Comparison of ENCODE assay signal across 8 cellular contexts in genomic region chr13:87669379-87669978, GRCh38. TPM values are rescaled to one million over a fixed set of nuclear protein-coding genes. Genes with fewer than 3 reads are reported as not detected.
A peak's percentile ranks its signal among the peaks of the same experiment; 100 is the strongest.
DNase-seq lines count a peak whose midpoint lies in the region; ATAC-seq and TF ChIP-seq lines count a peak whose summit lies in the region.

No MANE protein-coding gene starts in this region.

- H3K27me3 ChIP-seq in BJ (ENCODE audit: control insufficient read depth, insufficient read depth, low read length), result peaks cover 9% of the 10 kb centered on the region
- H3K27me3 ChIP-seq in upper lobe of left lung, result peaks cover 0 to 23% (median 9%) of the 10 kb centered on the region in 4 donors

- ATAC-seq in GM21381 (IDR thresholded peaks at IDR 0.05; ENCODE audit: unreplicated experiment) (peak; percentile 53), HG03442 (IDR thresholded peaks at IDR 0.05; ENCODE audit: unreplicated experiment) (no peak), upper lobe of left lung (ENCODE audit: low FRiP score in 2 of 2) (no peak)

- WGBS in upper lobe of left lung, 2 donors, result 39 to 42% methylated on average over 3 of the region's 3 CpGs

- H3K9me3 ChIP-seq in upper lobe of left lung, result no peaks in the 10 kb centered on the region

- peaks cover 25% of the 10 kb centered on the region for H3K4me1 Mint-ChIP-seq in mesothelial cell of epicardium

- POLR2A ChIA-PET in BJ (lab: Charles Lee), result no interaction called here

- no peak for TF ChIP-seq EP300 in upper lobe of left lung (IDR thresholded peaks at IDR 0.05)

- CTCF ChIA-PET in BJ (lab: Yijun Ruan, JAX), result no interaction called here

- H3K27ac Mint-ChIP-seq in mesothelial cell of epicardium, result no peak overlapping the region

- H3K27ac ChIP-seq in VCaP (no peak overlapping the region), upper lobe of left lung (no peak overlapping the region)

- H3K9me3 Mint-ChIP-seq in mesothelial cell of epicardium, result no peaks in the 10 kb centered on the region

- no peak overlapping the region for H3K4me3 Mint-ChIP-seq in mesothelial cell of epicardium

- peaks cover 35% of the 10 kb centered on the region for H3K27me3 Mint-ChIP-seq in mesothelial cell of epicardium (ENCODE audit: low read depth)

- TF ChIP-seq CTCF in BJ (IDR thresholded peaks at IDR 0.05; ENCODE audit: insufficient read depth, low read depth, low read length) (peak; percentile 42), NB4 (IDR thresholded peaks at IDR 0.05; ENCODE audit: low read depth, low read length) (peak; percentile 61), VCaP (conservative IDR thresholded peaks at IDR 0.05) (peak; percentile 82), mesothelial cell of epicardium (IDR thresholded peaks at IDR 0.05; ENCODE audit: unreplicated experiment) (peak; percentile 43), upper lobe of left lung (IDR thresholded peaks at IDR 0.05) (peak in 3 of 6 experiments; percentile 10 to 29 (median 21))

- H3K4me1 ChIP-seq in upper lobe of left lung, result peaks cover 24 to 39% (median 28%) of the 10 kb centered on the region in 4 donors

- no peak for DNase-seq in BJ (ENCODE audit: low read depth)
- peak; percentile 54 for DNase-seq in NB4 (ENCODE audit: low read depth)
- no peak for DNase-seq in mesothelial cell of epicardium (ENCODE audit: low spot score in 2 of 2, unreplicated experiment in 2 of 2)
- DNase-seq in GM03348 (ENCODE audit: low spot score), result no peak
- no peak for DNase-seq in upper lobe of left lung

- no peak overlapping the region for H3K4me3 ChIP-seq in BJ (ENCODE audit: low read depth, low read length)
- no peak overlapping the region for H3K4me3 ChIP-seq in NB4 (ENCODE audit: low read depth, low read length)
- H3K4me3 ChIP-seq in upper lobe of left lung, result no peak overlapping the region

- no peaks in the 10 kb centered on the region for H3K36me3 Mint-ChIP-seq in mesothelial cell of epicardium

- no peaks in the 10 kb centered on the region for H3K36me3 ChIP-seq in BJ (ENCODE audit: control insufficient read depth, insufficient read depth, low read length)
- H3K36me3 ChIP-seq in upper lobe of left lung, result no peaks in the 10 kb centered on the region

- no peak for TF ChIP-seq POLR2A in NB4 (IDR thresholded peaks at IDR 0.05; ENCODE audit: extremely low read depth, insufficient read length)
- TF ChIP-seq POLR2A in upper lobe of left lung (IDR thresholded peaks at IDR 0.05), result no peak

RNA-seq across cellular contexts. Expression of gene SLITRK5, which starts 1.7 kb away (rescaled TPM):
- polyA plus RNA-seq in BJ (2011; rRNA removed), result not detected in 2 replicates
- not detected in 2 replicates for polyA minus RNA-seq in BJ (2011; rRNA and poly(A)+ RNA removed)
- total RNA-seq in mesothelial cell of epicardium, result 2.3 to 2.7 TPM (median 2.4 TPM) in 3 replicates
- total RNA-seq in upper lobe of left lung, result under 1 TPM in 5 of 6 donors, not detected in 1; under 0.01 to 0.49 (median 0.03) TPM
